ENCODE assay signal across 14 cellular contexts in genomic region chr2:67159929-67160328, GRCh38.
DNase-seq lines count a peak whose midpoint lies in the region; ATAC-seq and TF ChIP-seq lines count a peak whose summit lies in the region.
"Had no signal": no experiment of that assay in that cellular context is flagged by ENCODE, and none has a peak within 500 bp of the region (broad histone marks: within the 10 kb centered on the region; RNA-seq: fewer than 3 reads in every experiment).

No MANE protein-coding gene starts in this region.

- no peak for TF ChIP-seq EP300 in transverse colon (IDR thresholded peaks at IDR 0.05; ENCODE audit: low read depth)

- no peaks in the 10 kb centered on the region for H3K27me3 ChIP-seq in transverse colon
- no peaks in the 10 kb centered on the region for H3K27me3 ChIP-seq in CD8-positive, alpha-beta memory T cell (ENCODE audit: insufficient read depth, low read length, poor library complexity, severe bottlenecking)
- no peaks in the 10 kb centered on the region for H3K27me3 ChIP-seq in heart left ventricle

- H3K4me1 ChIP-seq in transverse colon (no peaks in the 10 kb centered on the region), heart left ventricle (no peaks in the 10 kb centered on the region)
- no peaks in the 10 kb centered on the region for H3K4me1 ChIP-seq in CD8-positive, alpha-beta memory T cell (ENCODE audit: insufficient read depth, low read length)
- H3K4me1 ChIP-seq: psoas muscle had no signal

- no peak overlapping the region for H3K4me3 ChIP-seq in fibroblast of pulmonary artery (replicated peaks; ENCODE audit: low read depth, low read length)
- no peak overlapping the region for H3K4me3 ChIP-seq in transverse colon
- H3K4me3 ChIP-seq in CD8-positive, alpha-beta memory T cell (ENCODE audit: low read length) = no peak overlapping the region
- no peak overlapping the region for H3K4me3 ChIP-seq in heart left ventricle
- H3K4me3 ChIP-seq: GM23338, psoas muscle had no signal

- CTCF ChIA-PET in CD8-positive, alpha-beta memory T cell (lab: Charles Lee) = no interaction called here

- WGBS in transverse colon (ENCODE audit: low coverage in 1 of 2), 2 donors = 43 to 44% methylated on average over 4 of the region's 4 CpGs
- 66 to 76% (median 68%) methylated on average over 4 of the region's 4 CpGs for WGBS in heart left ventricle, 4 donors

- no peaks in the 10 kb centered on the region for H3K9me3 ChIP-seq in transverse colon
- no peaks in the 10 kb centered on the region for H3K9me3 ChIP-seq in CD8-positive, alpha-beta memory T cell (ENCODE audit: low read length)
- no peaks in the 10 kb centered on the region for H3K9me3 ChIP-seq in heart left ventricle
- H3K9me3 ChIP-seq: psoas muscle had no signal

- no peaks in the 10 kb centered on the region for H3K36me3 Mint-ChIP-seq in CD8-positive, alpha-beta memory T cell

- no peaks in the 10 kb centered on the region for H3K4me1 Mint-ChIP-seq in CD8-positive, alpha-beta memory T cell
- H3K4me1 Mint-ChIP-seq: GM23338 had no signal

- peaks cover 0 to 2% of the 10 kb centered on the region in 2 donors for H3K27me3 Mint-ChIP-seq in CD8-positive, alpha-beta memory T cell

- no peaks in the 10 kb centered on the region for H3K36me3 ChIP-seq in transverse colon
- H3K36me3 ChIP-seq in CD8-positive, alpha-beta memory T cell (ENCODE audit: insufficient read depth, low read length) = no peaks in the 10 kb centered on the region
- H3K36me3 ChIP-seq in heart left ventricle = no peaks in the 10 kb centered on the region

- no peak for TF ChIP-seq POLR2A in transverse colon (IDR thresholded peaks at IDR 0.05)
- TF ChIP-seq POLR2A in heart left ventricle (IDR thresholded peaks at IDR 0.05) = no peak

- peak; percentile 38 for ATAC-seq in GM19468 (IDR thresholded peaks at IDR 0.05; ENCODE audit: extremely low read depth, unreplicated experiment)
- peak; percentile 59 for ATAC-seq in HG03520 (IDR thresholded peaks at IDR 0.05; ENCODE audit: unreplicated experiment)
- no peak for ATAC-seq in heart left ventricle
- ATAC-seq: GM23338, psoas muscle had no signal

- DNase-seq in fibroblast of pulmonary artery (ENCODE audit: low read depth) = peak; percentile 39
- DNase-seq in transverse colon = no peak
- no peak for DNase-seq in CD8-positive, alpha-beta memory T cell
- DNase-seq in heart left ventricle = no peak
- DNase-seq in retina = no peak
- DNase-seq: activated CD4-positive, alpha-beta T cell treated with anti-CD3 and anti-CD28 coated beads for 4 hours; activated T-cell treated with anti-CD3 and anti-CD28 coated beads, Interleukin-2, amount 50 U/mL, for 1 hour; caudate nucleus; glutamatergic neuron; NCI-H2081 treated with DMSO at 0.1 percent for 48 hours; psoas muscle had no signal

- peaks cover 0 to 8% (median 2%) of the 10 kb centered on the region in 5 donors for H3K9me3 Mint-ChIP-seq in CD8-positive, alpha-beta memory T cell
- H3K9me3 Mint-ChIP-seq: GM23338 had no signal

- H3K4me3 Mint-ChIP-seq in CD8-positive, alpha-beta memory T cell = no peak overlapping the region
- H3K4me3 Mint-ChIP-seq: GM23338 had no signal

- POLR2A ChIA-PET in CD8-positive, alpha-beta memory T cell (lab: Charles Lee) = no interaction called here

- in situ Hi-C loops in transverse colon (cut with MboI; ENCODE audit: low pct_ligation_motif_present in 1 of 4, low pct_unique_long_range_greater_than_20kb in 1 of 4, low sequenced_read_pairs in 3 of 4) = no loop called here

- intact Hi-C loops in transverse colon (cut with DNase I; ENCODE audit: low total_unique reads) (no loop called here), heart left ventricle (cut with DNase I) (no loop called here)

- no peak for TF ChIP-seq CTCF in fibroblast of pulmonary artery (IDR thresholded peaks at IDR 0.05; ENCODE audit: low read length, missing control alignments)
- TF ChIP-seq CTCF in transverse colon (IDR thresholded peaks at IDR 0.05) = no peak
- no peak for TF ChIP-seq CTCF in heart left ventricle (IDR thresholded peaks at IDR 0.05)

- H3K27ac ChIP-seq in transverse colon (peak overlapping the region; percentile 51 to 70 (median 66)), heart left ventricle (peak overlapping the region in 1 of 12 donors; percentile 38)
- no peak overlapping the region for H3K27ac ChIP-seq in CD8-positive, alpha-beta memory T cell (ENCODE audit: low read depth, low read length)
- H3K27ac ChIP-seq: psoas muscle had no signal

- H3K27ac Mint-ChIP-seq in CD8-positive, alpha-beta memory T cell = no peak overlapping the region
- H3K27ac Mint-ChIP-seq: GM23338 had no signal

Comparison
In these comparisons a context has a peak if more than half of its experiments do, and no peak if none do; other contexts are left out.
1. ATAC-seq: peak in GM19468 (single experiment) and HG03520 (single experiment); none in heart left ventricle (0 of 4).